13 cellular contexts compared by ENCODE assay signal in the genomic region with DNA sequence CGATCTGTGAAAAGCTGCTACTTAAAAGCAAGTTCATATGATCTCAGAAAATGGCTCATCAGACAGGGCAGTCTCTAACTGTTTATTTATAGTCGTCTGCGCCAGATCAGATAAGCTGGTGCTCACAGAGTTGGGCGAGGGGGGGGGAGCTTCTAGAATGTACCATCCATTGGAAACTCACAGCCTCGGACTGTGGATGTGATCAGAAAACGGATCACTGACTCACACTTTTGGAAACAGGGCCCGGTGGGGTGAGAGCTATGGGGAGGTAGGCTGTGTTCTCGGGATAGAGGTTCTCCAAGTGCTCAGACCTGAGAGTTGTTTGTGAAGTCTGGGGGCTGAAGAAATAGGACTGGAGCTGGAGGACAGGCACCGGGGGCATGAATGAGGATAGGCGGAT. TPM values are rescaled to one million over a fixed set of nuclear protein-coding genes. Genes with fewer than 3 reads are reported as not detected.
DNase-seq lines count a peak whose midpoint lies in the region; ATAC-seq and TF ChIP-seq lines count a peak whose summit lies in the region.
"Had no signal": no experiment of that assay in that cellular context is flagged by ENCODE, and none has a peak within 500 bp of the region (broad histone marks: within the 10 kb centered on the region; RNA-seq: fewer than 3 reads in every experiment).

No MANE protein-coding gene starts in this region.

- H3K9me3 Mint-ChIP-seq in mesothelial cell of epicardium = no peaks in the 10 kb centered on the region
- H3K9me3 Mint-ChIP-seq: naive thymus-derived CD4-positive, alpha-beta T cell had no signal

- H3K27me3 Mint-ChIP-seq in mesothelial cell of epicardium (ENCODE audit: low read depth) = peaks cover 6% of the 10 kb centered on the region

- no peak overlapping the region for H3K4me3 ChIP-seq in AG09309 (ENCODE audit: control insufficient read depth, low read depth, low read length)

- no peak overlapping the region for H3K4me3 Mint-ChIP-seq in mesothelial cell of epicardium
- H3K4me3 Mint-ChIP-seq: naive thymus-derived CD4-positive, alpha-beta T cell had no signal

- POLR2A ChIA-PET in RWPE1 (lab: Yijun Ruan, JAX; ENCODE audit: low non-redundant PET) = no interaction called here

- DNase-seq in AG09309 (ENCODE audit: low read depth) (peak; percentile 39), M059J (ENCODE audit: low read depth) (peak; percentile 99), dedifferentiated amniotic fluid mesenchymal stem cell (ENCODE audit: extremely low spot score) (peak; percentile 80), mesothelial cell of epicardium (ENCODE audit: low spot score in 2 of 2, unreplicated experiment in 2 of 2) (no peak), RWPE1 (ENCODE audit: low spot score) (no peak), DMS 273 (lab: John Stamatoyannopoulos, UW; ENCODE audit: unreplicated experiment) (no peak)
- DNase-seq: anterior cingulate cortex; C1 segment of cervical spinal cord; naive thymus-derived CD4-positive, alpha-beta T cell; WERI-Rb-1 had no signal

- CTCF ChIA-PET in RWPE1 (lab: Yijun Ruan, JAX) = no interaction called here

- peaks cover 61% of the 10 kb centered on the region for H3K4me1 Mint-ChIP-seq in mesothelial cell of epicardium

- TF ChIP-seq CTCF in AG09309 (IDR thresholded peaks at IDR 0.05; ENCODE audit: control insufficient read depth, insufficient read depth, low read depth, low read length, missing control alignments) = no peak
- no peak for TF ChIP-seq CTCF in mesothelial cell of epicardium (IDR thresholded peaks at IDR 0.05; ENCODE audit: unreplicated experiment)
- no peak for TF ChIP-seq CTCF in RWPE1 (conservative IDR thresholded peaks at IDR 0.05; ENCODE audit: low read depth)

- ATAC-seq in HG03045 (IDR thresholded peaks at IDR 0.05; ENCODE audit: unreplicated experiment) (no peak), GM21367 (IDR thresholded peaks at IDR 0.05; ENCODE audit: unreplicated experiment) (no peak)
- ATAC-seq: naive thymus-derived CD4-positive, alpha-beta T cell had no signal

- peak overlapping the region; percentile 5 for H3K27ac Mint-ChIP-seq in mesothelial cell of epicardium
- H3K27ac Mint-ChIP-seq: naive thymus-derived CD4-positive, alpha-beta T cell had no signal

- H3K36me3 Mint-ChIP-seq in mesothelial cell of epicardium = no peaks in the 10 kb centered on the region

- no peak overlapping the region for H3K27ac ChIP-seq in RWPE1
- H3K27ac ChIP-seq: WERI-Rb-1 had no signal

RNA-seq across cellular contexts. Expression of gene APCDD1L, which starts 35.5 kb away (rescaled TPM):
- 14.2 and 24.2 TPM in 2 replicates for total RNA-seq in M059J (2014; rRNA removed; shearing (Covaris generic))
- total RNA-seq in mesothelial cell of epicardium = 0.07 to 0.16 TPM in 2 of 3 replicates, not detected in the other
- total RNA-seq: naive thymus-derived CD4-positive, alpha-beta T cell; NCI-H460 had no signal

Comparison
In these comparisons a context has a peak if more than half of its experiments do, and no peak if none do; other contexts are left out.
1. DNase-seq: peak in AG09309 (single experiment), M059J (single experiment) and dedifferentiated amniotic fluid mesenchymal stem cell (single experiment); none in mesothelial cell of epicardium (0 of 2), RWPE1 (single experiment) and DMS 273 (single experiment).
2. RNA of gene APCDD1L, which starts 35.5 kb away (total RNA-seq): 14.2 to 24.2 TPM in M059J; 0.07 to 0.16 TPM in mesothelial cell of epicardium; every median in the first group is over 10 times any median in the second.